Comparison of ENCODE assay signal across 12 cellular contexts in genomic region chrX:135099493-135099783, GRCh38. TPM values are rescaled to one million over a fixed set of nuclear protein-coding genes. Genes with fewer than 3 reads are reported as not detected.
DNase-seq lines count a peak whose midpoint lies in the region; ATAC-seq and TF ChIP-seq lines count a peak whose summit lies in the region.
"Had no signal": no experiment of that assay in that cellular context is flagged by ENCODE, and none has a peak within 500 bp of the region (broad histone marks: within the 10 kb centered on the region; RNA-seq: fewer than 3 reads in every experiment).

No MANE protein-coding gene starts in this region.

- peak overlapping the region; percentile 88 for H3K4me2 ChIP-seq in skeletal muscle satellite cell (ENCODE audit: low read length)

- H3K36me3 Mint-ChIP-seq in activated naive CD4-positive, alpha-beta T cell treated with anti-CD3 and anti-CD28 coated beads, Interleukin-2, amount 10 ng/mL, durations not matched to agents 7 days and 5 days, result no peaks in the 10 kb centered on the region
- H3K36me3 Mint-ChIP-seq in T-cell (no peaks in the 10 kb centered on the region), endothelial cell (ENCODE audit: low read depth, unreplicated experiment) (peaks cover 4% of the 10 kb centered on the region)

- H3K27ac Mint-ChIP-seq in activated naive CD4-positive, alpha-beta T cell treated with anti-CD3 and anti-CD28 coated beads, Interleukin-2, amount 10 ng/mL, durations not matched to agents 7 days and 5 days, result no peak overlapping the region
- H3K27ac Mint-ChIP-seq in T-cell (no peak overlapping the region), endothelial cell (ENCODE audit: unreplicated experiment) (peak overlapping the region; percentile 53)

- peaks cover 40% of the 10 kb centered on the region for H3K27me3 ChIP-seq in skeletal muscle satellite cell (ENCODE audit: control insufficient read depth, insufficient read depth, low read length)
- H3K27me3 ChIP-seq: gastroesophageal sphincter had no signal

- H3K9me3 ChIP-seq in skeletal muscle satellite cell (replicated peaks; ENCODE audit: low read length), result no peaks in the 10 kb centered on the region
- H3K9me3 ChIP-seq: gastroesophageal sphincter had no signal

- H3K4me3 Mint-ChIP-seq in activated naive CD4-positive, alpha-beta T cell treated with anti-CD3 and anti-CD28 coated beads, Interleukin-2, amount 10 ng/mL, durations not matched to agents 7 days and 5 days, result peak overlapping the region; percentile 44
- H3K4me3 Mint-ChIP-seq in T-cell (peak overlapping the region; percentile 70 to 77 (median 71)), endothelial cell (ENCODE audit: unreplicated experiment) (peak overlapping the region; percentile 84)

- H3K4me3 ChIP-seq in skeletal muscle satellite cell (ENCODE audit: low read length), result peak overlapping the region; percentile 73

- no peak for ATAC-seq in T-cell (replicated peaks in 1 of 4)

- CTCF ChIA-PET in activated naive CD4-positive, alpha-beta T cell treated with anti-CD3 and anti-CD28 coated beads, Interleukin-2, amount 10 ng/mL, durations not matched to agents 7 days and 5 days (lab: Charles Lee), result no interaction called here
- CTCF ChIA-PET in T-cell (lab: Charles Lee), result no interaction called here

- no peak for DNase-seq in activated naive CD4-positive, alpha-beta T cell treated with anti-CD3 and anti-CD28 coated beads, Interleukin-2, amount 10 ng/mL, durations not matched to agents 7 days and 5 days
- DNase-seq in activated naive CD4-positive, alpha-beta T cell treated with anti-CD3 and anti-CD28 coated beads, Interleukin-2, amount 50 U/mL, for 16 hours, result no peak
- no peak for DNase-seq in T-cell
- DNase-seq in endothelial cell (ENCODE audit: low spot score), result no peak
- DNase-seq in NCI-H524 treated with DMSO at 0.1 percent for 48 hours (lab: John Stamatoyannopoulos, UW), result no peak
- DNase-seq in AML-193 (lab: John Stamatoyannopoulos, UW), result no peak
- no peak for DNase-seq in Kasumi-1 (lab: John Stamatoyannopoulos, UW)

- peaks cover 56% of the 10 kb centered on the region for H3K27me3 Mint-ChIP-seq in activated naive CD4-positive, alpha-beta T cell treated with anti-CD3 and anti-CD28 coated beads, Interleukin-2, amount 10 ng/mL, durations not matched to agents 7 days and 5 days
- H3K27me3 Mint-ChIP-seq in T-cell (peaks cover 10 to 17% of the 10 kb centered on the region in 2 donors), endothelial cell (ENCODE audit: unreplicated experiment) (no peaks in the 10 kb centered on the region)

- no peak for TF ChIP-seq CTCF in endothelial cell (IDR thresholded peaks at IDR 0.05; ENCODE audit: unreplicated experiment)

- H3K36me3 ChIP-seq in skeletal muscle satellite cell (ENCODE audit: insufficient read depth, low read length), result no peaks in the 10 kb centered on the region
- H3K36me3 ChIP-seq: gastroesophageal sphincter had no signal

- no peak overlapping the region for H3K9ac ChIP-seq in skeletal muscle satellite cell (ENCODE audit: low read depth, low read length)

- H3K4me1 Mint-ChIP-seq in activated naive CD4-positive, alpha-beta T cell treated with anti-CD3 and anti-CD28 coated beads, Interleukin-2, amount 10 ng/mL, durations not matched to agents 7 days and 5 days, result peaks cover 8% of the 10 kb centered on the region
- peaks cover 5 to 11% (median 7%) of the 10 kb centered on the region in 3 donors for H3K4me1 Mint-ChIP-seq in T-cell
- H3K4me1 Mint-ChIP-seq in endothelial cell (ENCODE audit: unreplicated experiment), result peaks cover 4% of the 10 kb centered on the region

- no peaks in the 10 kb centered on the region for H3K9me3 Mint-ChIP-seq in activated naive CD4-positive, alpha-beta T cell treated with anti-CD3 and anti-CD28 coated beads, Interleukin-2, amount 10 ng/mL, durations not matched to agents 7 days and 5 days
- no peaks in the 10 kb centered on the region for H3K9me3 Mint-ChIP-seq in T-cell
- H3K9me3 Mint-ChIP-seq in endothelial cell (ENCODE audit: unreplicated experiment), result no peaks in the 10 kb centered on the region

- POLR2A ChIA-PET in T-cell (lab: Charles Lee), result no interaction called here

- no peaks in the 10 kb centered on the region for H3K4me1 ChIP-seq in skeletal muscle satellite cell (ENCODE audit: control insufficient read depth, insufficient read depth, low read length)

RNA-seq across cellular contexts. Expression of gene SMIM10L2B, which starts 0.9 kb away (rescaled TPM):
- total RNA-seq in T-cell (under 1 TPM; 0.36 to 0.89 (median 0.60) TPM), endothelial cell (ENCODE audit: unreplicated experiment) (2.6 TPM)
- 0.25 and 0.44 TPM in 2 replicates for total RNA-seq in skeletal muscle satellite cell (2012; rRNA removed)

RNA-seq across cellular contexts. Expression of gene ETDB, which starts 20.9 kb away (rescaled TPM):
- total RNA-seq in T-cell (not detected), endothelial cell (ENCODE audit: unreplicated experiment) (not detected)
- not detected in 2 replicates for total RNA-seq in skeletal muscle satellite cell (2012; rRNA removed)
- total RNA-seq: gastroesophageal sphincter, IMR-90, osteoblast, SK-MEL-5 had no signal

RNA-seq across cellular contexts. Expression of gene RTL8A, which starts 47.5 kb away (rescaled TPM):
- total RNA-seq in T-cell (10 to 100 TPM in 3 of 5 donors, 1 to 10 TPM in 2; 8.0 to 23.5 (median 18.5) TPM), endothelial cell (ENCODE audit: unreplicated experiment) (34.0 TPM)
- 8.5 and 9.4 TPM in 2 replicates for total RNA-seq in skeletal muscle satellite cell (2012; rRNA removed)
